Comparison of ENCODE assay signal across 15 cellular contexts in genomic region chr4:4637710-4638109, GRCh38.
DNase-seq lines count a peak whose midpoint lies in the region; ATAC-seq, FAIRE-seq and TF ChIP-seq lines count a peak whose summit lies in the region.
"Had no signal": no experiment of that assay in that cellular context is flagged by ENCODE, and none has a peak within 500 bp of the region (broad histone marks: within the 10 kb centered on the region; RNA-seq: fewer than 3 reads in every experiment).

No MANE protein-coding gene starts in this region.

- no peak for TF ChIP-seq CTCF in epithelial cell of esophagus (IDR thresholded peaks at IDR 0.05; ENCODE audit: insufficient read depth, low read depth, low read length, missing control alignments)

- H3K27ac Mint-ChIP-seq in activated CD8-positive, alpha-beta memory T cell treated with anti-CD3 and anti-CD28 coated beads, Interleukin-2, amount 10 ng/mL, durations not matched to agents 7 days and 5 days, result no peak overlapping the region
- H3K27ac Mint-ChIP-seq: activated B cell treated with CpG ODN at 0.5 μM for 24 hours had no signal

- DNase-seq in activated CD8-positive, alpha-beta memory T cell treated with anti-CD3 and anti-CD28 coated beads, Interleukin-2, amount 10 ng/mL, durations not matched to agents 7 days and 5 days, result peak; percentile 62
- no peak for DNase-seq in activated CD8-positive, alpha-beta memory T cell treated with anti-CD3 and anti-CD28 coated beads for 24 hours
- peak; percentile 28 for DNase-seq in GM19239 (ENCODE audit: insufficient read length, low spot score)
- peak; percentile 58 for DNase-seq in epithelial cell of esophagus (ENCODE audit: low read depth)
- no peak for DNase-seq in NCI-H226
- no peak for DNase-seq in KG1 (lab: John Stamatoyannopoulos, UW)
- DNase-seq: activated B cell treated with CpG ODN at 0.5 μM for 24 hours; activated naive CD4-positive, alpha-beta T cell; esophagus squamous epithelium; lower lobe of right lung; NCI-H1694; NK-92 treated with Interleukin-12 subunit alpha and Interleukin-12 subunit beta, amount 100 ng/mL, for 24 hours had no signal

- ATAC-seq in activated CD8-positive, alpha-beta memory T cell treated with anti-CD3 and anti-CD28 coated beads, Interleukin-2, amount 10 ng/mL, durations not matched to agents 7 days and 5 days, result peak; percentile 84
- ATAC-seq in HG02973 (IDR thresholded peaks at IDR 0.05; ENCODE audit: unreplicated experiment) (peak; percentile 91), GM19328 (IDR thresholded peaks at IDR 0.05; ENCODE audit: unreplicated experiment) (no peak)
- ATAC-seq: lower lobe of right lung had no signal

- CTCF ChIA-PET in activated CD8-positive, alpha-beta memory T cell treated with anti-CD3 and anti-CD28 coated beads, Interleukin-2, amount 10 ng/mL, durations not matched to agents 7 days and 5 days (lab: Charles Lee), result no interaction called here

- H3K9me3 Mint-ChIP-seq in activated CD8-positive, alpha-beta memory T cell treated with anti-CD3 and anti-CD28 coated beads, Interleukin-2, amount 10 ng/mL, durations not matched to agents 7 days and 5 days (ENCODE audit: low read depth), result no peaks in the 10 kb centered on the region
- H3K9me3 Mint-ChIP-seq: activated B cell treated with CpG ODN at 0.5 μM for 24 hours had no signal

- H3K36me3 Mint-ChIP-seq in activated CD8-positive, alpha-beta memory T cell treated with anti-CD3 and anti-CD28 coated beads, Interleukin-2, amount 10 ng/mL, durations not matched to agents 7 days and 5 days, result peaks cover 10% of the 10 kb centered on the region

- H3K27me3 Mint-ChIP-seq in activated CD8-positive, alpha-beta memory T cell treated with anti-CD3 and anti-CD28 coated beads, Interleukin-2, amount 10 ng/mL, durations not matched to agents 7 days and 5 days, result no peaks in the 10 kb centered on the region
- H3K27me3 Mint-ChIP-seq: activated B cell treated with CpG ODN at 0.5 μM for 24 hours had no signal

- H3K4me3 Mint-ChIP-seq in activated CD8-positive, alpha-beta memory T cell treated with anti-CD3 and anti-CD28 coated beads, Interleukin-2, amount 10 ng/mL, durations not matched to agents 7 days and 5 days, result no peak overlapping the region
- H3K4me3 Mint-ChIP-seq: activated B cell treated with CpG ODN at 0.5 μM for 24 hours had no signal

- no peak overlapping the region for H3K4me3 ChIP-seq in epithelial cell of esophagus (ENCODE audit: low read length)
- H3K4me3 ChIP-seq: esophagus squamous epithelium, lower lobe of right lung had no signal

- H3K4me1 Mint-ChIP-seq in activated CD8-positive, alpha-beta memory T cell treated with anti-CD3 and anti-CD28 coated beads, Interleukin-2, amount 10 ng/mL, durations not matched to agents 7 days and 5 days, result peaks cover 20% of the 10 kb centered on the region

- no peak for FAIRE-seq in GM19239 (lab: Jason Lieb, UNC)
- FAIRE-seq: D721Med had no signal

Comparison
In these comparisons a context has a peak if more than half of its experiments do, and no peak if none do; other contexts are left out.
1. DNase-seq: peak in activated CD8-positive, alpha-beta memory T cell treated with anti-CD3 and anti-CD28 coated beads, Interleukin-2, amount 10 ng/mL, durations not matched to agents 7 days and 5 days (single experiment), GM19239 (single experiment) and epithelial cell of esophagus (single experiment); none in activated CD8-positive, alpha-beta memory T cell treated with anti-CD3 and anti-CD28 coated beads for 24 hours (single experiment), NCI-H226 (single experiment) and KG1 (single experiment).